Comparison of ENCODE assay signal across 19 cellular contexts in the genomic region with DNA sequence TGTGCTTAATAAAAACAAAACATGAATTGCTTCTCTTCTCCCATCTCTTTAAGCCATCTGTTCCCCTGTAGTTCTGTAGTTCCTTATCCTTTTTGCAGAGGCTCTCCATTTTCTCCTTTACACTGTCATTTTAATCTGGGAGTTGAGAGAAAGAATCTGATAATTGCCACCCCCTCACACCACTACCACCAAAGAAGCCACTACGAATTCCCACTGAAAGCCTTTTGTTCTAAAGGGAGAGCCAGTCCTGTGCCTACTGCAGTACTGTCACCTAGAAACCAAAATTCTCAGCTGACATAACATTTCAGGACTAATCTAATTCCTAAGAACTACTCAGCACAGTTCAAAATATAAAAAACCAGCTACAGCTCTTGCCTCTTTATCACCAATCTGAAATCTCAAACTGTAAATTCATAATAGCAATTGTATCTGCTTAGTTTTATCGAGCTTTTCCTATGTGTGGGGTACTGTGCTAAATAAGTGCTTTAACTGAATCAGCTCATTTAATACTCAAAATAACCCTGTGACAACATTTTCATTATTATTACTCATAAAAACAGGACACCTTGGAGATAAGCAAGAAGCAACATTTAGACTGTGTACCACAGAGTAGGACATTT.
DNase-seq lines count a peak whose midpoint lies in the region; ATAC-seq, FAIRE-seq and TF ChIP-seq lines count a peak whose summit lies in the region.
"Had no signal": no experiment of that assay in that cellular context is flagged by ENCODE, and none has a peak within 500 bp of the region (broad histone marks: within the 10 kb centered on the region; RNA-seq: fewer than 3 reads in every experiment).

No MANE protein-coding gene starts in this region.

- no peaks in the 10 kb centered on the region for H3K36me3 ChIP-seq in stomach
- H3K36me3 ChIP-seq: esophagus muscularis mucosa, SJCRH30, upper lobe of right lung had no signal

- H3K9me3 Mint-ChIP-seq in central memory CD8-positive, alpha-beta T cell = no peaks in the 10 kb centered on the region
- H3K9me3 Mint-ChIP-seq: activated B cell treated with CpG ODN at 0.5 μM for 24 hours; activated naive CD8-positive, alpha-beta T cell treated with anti-CD3 and anti-CD28 coated beads, Interleukin-2, amount 10 ng/mL, durations not matched to agents 7 days and 5 days had no signal

- no peak overlapping the region for H3K4me3 ChIP-seq in stomach
- H3K4me3 ChIP-seq: esophagus muscularis mucosa, SJCRH30, upper lobe of right lung had no signal

- no peak for ATAC-seq in central memory CD8-positive, alpha-beta T cell (replicated peaks; ENCODE audit: extremely low read depth, poor library complexity, severe bottlenecking)
- ATAC-seq: PC-3, upper lobe of right lung had no signal

- H3K36me3 Mint-ChIP-seq in central memory CD8-positive, alpha-beta T cell (ENCODE audit: insufficient read depth) = peaks cover 5% of the 10 kb centered on the region

- H3K4me1 ChIP-seq in stomach = peaks cover 20 to 93% (median 76%) of the 10 kb centered on the region in 4 donors

- peak; percentile 23 for FAIRE-seq in GM19239 (lab: Jason Lieb, UNC)
- FAIRE-seq: bronchial epithelial cell had no signal

- TF ChIP-seq CTCF in stomach (IDR thresholded peaks at IDR 0.05) = no peak

- H3K4me3 Mint-ChIP-seq in central memory CD8-positive, alpha-beta T cell = no peak overlapping the region
- H3K4me3 Mint-ChIP-seq: activated B cell treated with CpG ODN at 0.5 μM for 24 hours; activated naive CD8-positive, alpha-beta T cell treated with anti-CD3 and anti-CD28 coated beads, Interleukin-2, amount 10 ng/mL, durations not matched to agents 7 days and 5 days had no signal

- H3K27me3 Mint-ChIP-seq in central memory CD8-positive, alpha-beta T cell = no peaks in the 10 kb centered on the region
- H3K27me3 Mint-ChIP-seq: activated B cell treated with CpG ODN at 0.5 μM for 24 hours; activated naive CD8-positive, alpha-beta T cell treated with anti-CD3 and anti-CD28 coated beads, Interleukin-2, amount 10 ng/mL, durations not matched to agents 7 days and 5 days had no signal

- no peak for DNase-seq in GM19239 (ENCODE audit: insufficient read length, low spot score)
- DNase-seq in OCI-M1 (lab: John Stamatoyannopoulos, UW) = peak; percentile 26
- DNase-seq in central memory CD8-positive, alpha-beta T cell (ENCODE audit: low spot score in 2 of 2) = no peak
- DNase-seq in myocyte (ENCODE audit: low read depth) = peak; percentile 28
- DNase-seq in stomach = no peak
- DNase-seq in activated CD8-positive, alpha-beta memory T cell treated with anti-CD3 and anti-CD28 coated beads, Interleukin-2, amount 50 U/mL, for 4 hours = no peak
- DNase-seq in NAMALWA (ENCODE audit: low spot score) = no peak
- DNase-seq in D341Med (ENCODE audit: low spot score) = no peak
- DNase-seq: activated B cell treated with CpG ODN at 0.5 μM for 24 hours; activated naive CD8-positive, alpha-beta T cell treated with anti-CD3 and anti-CD28 coated beads, Interleukin-2, amount 10 ng/mL, durations not matched to agents 7 days and 5 days; COR-L47; Kasumi-1; NCI-H1105; PC-3; SJCRH30; stimulated activated naive CD4-positive, alpha-beta T cell; upper lobe of right lung had no signal

- TF ChIP-seq POLR2A in stomach (IDR thresholded peaks at IDR 0.05) = no peak

- peak overlapping the region in 1 of 5 donors; percentile 61 for H3K27ac ChIP-seq in stomach
- H3K27ac ChIP-seq: esophagus muscularis mucosa, SJCRH30, upper lobe of right lung had no signal

- no peak for TF ChIP-seq EP300 in stomach (IDR thresholded peaks at IDR 0.05)

- H3K27ac Mint-ChIP-seq in central memory CD8-positive, alpha-beta T cell (ENCODE audit: low read depth) = peak overlapping the region; percentile 32
- H3K27ac Mint-ChIP-seq: activated naive CD8-positive, alpha-beta T cell treated with anti-CD3 and anti-CD28 coated beads, Interleukin-2, amount 10 ng/mL, durations not matched to agents 7 days and 5 days had no signal

- H3K27me3 ChIP-seq in stomach = no peaks in the 10 kb centered on the region
- H3K27me3 ChIP-seq: esophagus muscularis mucosa, SJCRH30, upper lobe of right lung had no signal

- H3K4me1 Mint-ChIP-seq in central memory CD8-positive, alpha-beta T cell = peaks cover 44% of the 10 kb centered on the region

- intact Hi-C loops in stomach (cut with DNase I; ENCODE audit: low total_unique reads) = no loop called here

- H3K9me3 ChIP-seq in stomach = no peaks in the 10 kb centered on the region
- H3K9me3 ChIP-seq: esophagus muscularis mucosa, SJCRH30, upper lobe of right lung had no signal

- WGBS in stomach, 5 donors = 44 to 62% (median 58%) methylated on average over 2 of the region's 2 CpGs

Comparison
In these comparisons a context has a peak if more than half of its experiments do, and no peak if none do; other contexts are left out.
1. DNase-seq: peak in OCI-M1 (single experiment) and myocyte (single experiment); none in GM19239 (single experiment), central memory CD8-positive, alpha-beta T cell (0 of 2), stomach (single experiment), activated CD8-positive, alpha-beta memory T cell treated with anti-CD3 and anti-CD28 coated beads, Interleukin-2, amount 50 U/mL, for 4 hours (single experiment), NAMALWA (single experiment) and D341Med (single experiment).